In the genomic region with DNA sequence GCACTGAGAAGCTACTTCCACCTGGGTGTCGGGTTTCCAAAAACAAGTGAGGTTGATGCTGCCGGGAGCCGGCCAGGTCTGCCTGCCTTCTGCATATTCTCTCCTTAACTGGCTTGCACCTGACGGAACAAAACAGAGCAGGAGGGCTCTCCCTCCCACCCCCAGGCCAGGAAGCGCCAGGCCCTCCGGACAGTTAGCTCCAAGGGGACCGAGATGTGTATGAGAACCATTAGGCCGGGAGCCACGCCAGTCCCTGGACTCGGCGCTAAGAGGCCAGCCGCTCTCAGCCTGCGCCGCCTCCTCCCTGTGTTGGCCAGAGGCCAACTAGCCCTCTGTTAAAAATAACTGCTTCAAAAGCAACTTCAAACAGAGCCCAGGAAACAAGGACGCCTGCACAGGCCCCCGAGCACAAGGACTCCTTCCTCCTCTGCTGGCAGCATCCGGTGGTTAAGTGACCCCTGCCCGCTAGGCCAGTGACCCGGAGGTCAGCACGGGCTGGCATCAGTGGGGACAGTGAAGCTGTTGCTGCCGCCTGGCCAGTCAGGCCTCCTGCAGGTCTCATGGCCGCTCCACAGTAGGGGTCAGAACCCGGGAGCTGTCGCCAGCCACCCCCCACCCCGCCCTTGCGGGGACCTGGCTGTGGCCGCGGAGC, we compare ENCODE assay signal across 8 cellular contexts.
DNase-seq lines count a peak whose midpoint lies in the region; ATAC-seq and TF ChIP-seq lines count a peak whose summit lies in the region.

No MANE protein-coding gene starts in this region.

- H3K27ac ChIP-seq in HUES64 (ENCODE audit: low read depth, low read length) (peak overlapping the region; percentile 91), VCaP (peak overlapping the region; percentile 76), gastrocnemius medialis (peak overlapping the region; percentile 82 to 92 (median 86))

- in situ Hi-C loops in gastrocnemius medialis (cut with MboI; ENCODE audit: low sequenced_read_pairs in 4 of 4) = no loop called here

- TF ChIP-seq CTCF in VCaP (conservative IDR thresholded peaks at IDR 0.05) (no peak), gastrocnemius medialis (IDR thresholded peaks at IDR 0.05 in 4 of 5, conservative IDR thresholded peaks at IDR 0.05 in 1 of 5) (no peak)

- H3K4me1 ChIP-seq in HUES64 (ENCODE audit: insufficient read depth, low read length) (peaks cover 36% of the 10 kb centered on the region), gastrocnemius medialis (peaks cover 45 to 51% of the 10 kb centered on the region in 2 donors)

- peak; percentile 63 to 75 for ATAC-seq in gastrocnemius medialis
- ATAC-seq in HG03196 (IDR thresholded peaks at IDR 0.05; ENCODE audit: unreplicated experiment) = no peak

- intact Hi-C loops in gastrocnemius medialis (cut with DNase I; ENCODE audit: low total_unique reads) = no loop called here

- peak in 1 of 2 donors; percentile 30 for TF ChIP-seq POLR2A in gastrocnemius medialis (IDR thresholded peaks at IDR 0.05)

- WGBS in HUES64 = 50% methylated on average over 28 of the region's 28 CpGs

- H3K9ac ChIP-seq in HUES64 (ENCODE audit: low read depth, low read length) = peak overlapping the region; percentile 43; the same call in 1 of the 2 replicates

- H3K9me3 ChIP-seq in HUES64 (ENCODE audit: insufficient read depth, low read depth, low read length) (0 out of 2 replicates have a peak, but pooled peaks cover 7% of the 10 kb centered on the region), gastrocnemius medialis (no peaks in the 10 kb centered on the region)

- H3K27me3 ChIP-seq in HUES64 (ENCODE audit: insufficient read depth, low read length) = no peaks in the 10 kb centered on the region
- no peaks in the 10 kb centered on the region for H3K27me3 ChIP-seq in gastrocnemius medialis

- H3K4me3 ChIP-seq in HUES64 (ENCODE audit: low read length) (no peak overlapping the region), gastrocnemius medialis (peak overlapping the region in 3 of 4 donors; percentile 0 to 5 (median 4))

- H3K36me3 ChIP-seq in HUES64 (ENCODE audit: insufficient read depth, low read length) = no peaks in the 10 kb centered on the region
- peaks cover 0 to 59% of the 10 kb centered on the region in 2 donors for H3K36me3 ChIP-seq in gastrocnemius medialis

- DNase-seq in hippocampal formation (lab: John Stamatoyannopoulos, UW) (peak; percentile 60 to 68), gastrocnemius medialis (peak; percentile 58 to 86), HUDEP-2 (lab: John Stamatoyannopoulos, UW; ENCODE audit: unreplicated experiment in 76 of 76) (no peak), GM19240 (ENCODE audit: insufficient read length, low spot score) (no peak)
- no peak for DNase-seq in activated naive CD4-positive, alpha-beta T cell treated with Interleukin-2 at 50 U/mL for 16 hours

Comparison
In these comparisons a context has a peak if more than half of its experiments do, and no peak if none do; other contexts are left out.
1. DNase-seq: peak in hippocampal formation (2 of 2) and gastrocnemius medialis (2 of 2); none in HUDEP-2 (0 of 76), GM19240 (single experiment) and activated naive CD4-positive, alpha-beta T cell treated with Interleukin-2 at 50 U/mL for 16 hours (single experiment).
2. Peak in every context shown above with its lines, with median percentiles within 50 percentile points of each other: H3K27ac ChIP-seq.